In genomic region chr14:74213907-74214803, GRCh38 we compare ENCODE assay signal across 27 cellular contexts. TPM values are rescaled to one million over a fixed set of nuclear protein-coding genes. Genes with fewer than 3 reads are reported as not detected.
A peak's percentile ranks its signal among the peaks of the same experiment; 100 is the strongest.
DNase-seq lines count a peak whose midpoint lies in the region; ATAC-seq and TF ChIP-seq lines count a peak whose summit lies in the region.
"Had no signal": no experiment of that assay in that cellular context is flagged by ENCODE, and none has a peak within 500 bp of the region (broad histone marks: within the 10 kb centered on the region; RNA-seq: fewer than 3 reads in every experiment).

No MANE protein-coding gene starts in this region.

- H3K4me3 Mint-ChIP-seq in neural progenitor cell: no peak overlapping the region
- H3K4me3 Mint-ChIP-seq: CD4-positive, alpha-beta T cell; H9; HFFc6; IgD-negative memory B cell had no signal

- no peak overlapping the region for H2AFZ ChIP-seq in neural progenitor cell (replicated peaks)

- DNase-seq in NCI-H1417 (lab: John Stamatoyannopoulos, UW) (peak in 2 of 3 experiments; percentile 46 to 75), NCI-H1417 treated with DMSO at 0.1 percent for 48 hours (lab: John Stamatoyannopoulos, UW) (no peak), NCI-H1105 (lab: John Stamatoyannopoulos, UW) (peak; percentile 8), ecto neural progenitor cell (ENCODE audit: low spot score) (peak; percentile 39), neural progenitor cell (ENCODE audit: low spot score) (peak; percentile 56), left cardiac atrium (no peak), left ventricle myocardium superior (no peak), ureter (ENCODE audit: low spot score) (no peak)
- DNase-seq: ACHN; CD4-positive, alpha-beta T cell; DMS153; H9; HFFc6; Karpas-422; MV-4-11; NCI-H1436; NCI-H2029; NCI-H345; NCI-H524; OCI-M1; SJCRH30 had no signal

- H3K27ac Mint-ChIP-seq in neural progenitor cell: peak overlapping the region; percentile 50
- H3K27ac Mint-ChIP-seq: CD4-positive, alpha-beta T cell; HFFc6; IgD-negative memory B cell had no signal

- H3K36me3 ChIP-seq in neural progenitor cell: no peaks in the 10 kb centered on the region
- H3K36me3 ChIP-seq: BLaER1, SJCRH30 had no signal

- intact Hi-C loops in left cardiac atrium (cut with DNase I) (no loop called here), left ventricle myocardium superior (cut with micrococcal nuclease) (no loop called here)

- peak overlapping the region; percentile 3 for H3K4me2 ChIP-seq in neural progenitor cell
- H3K4me2 ChIP-seq: BLaER1 had no signal

- H3K79me2 ChIP-seq in neural progenitor cell (ENCODE audit: low read depth): no peaks in the 10 kb centered on the region

- H3K27me3 ChIP-seq in neural progenitor cell: peaks cover 31% of the 10 kb centered on the region
- H3K27me3 ChIP-seq: BLaER1, SJCRH30 had no signal

- peaks cover 13% of the 10 kb centered on the region for H3K4me1 ChIP-seq in neural progenitor cell
- H3K4me1 ChIP-seq: BLaER1 had no signal

- H3K4me3 ChIP-seq in neural progenitor cell: no peak overlapping the region
- H3K4me3 ChIP-seq: BLaER1, SJCRH30 had no signal

- TF ChIP-seq CTCF in neural progenitor cell (IDR thresholded peaks at IDR 0.05): no peak

- H3K36me3 Mint-ChIP-seq in neural progenitor cell: no peaks in the 10 kb centered on the region
- H3K36me3 Mint-ChIP-seq: IgD-negative memory B cell had no signal

- no peak overlapping the region for H3K27ac ChIP-seq in neural progenitor cell
- H3K27ac ChIP-seq: 22Rv1, BLaER1, SJCRH30 had no signal

- no peaks in the 10 kb centered on the region for H4K20me1 ChIP-seq in neural progenitor cell (ENCODE audit: low read depth)
- H4K20me1 ChIP-seq: BLaER1 had no signal

- H3K27me3 Mint-ChIP-seq in neural progenitor cell (ENCODE audit: insufficient read depth, low read depth): peaks cover 5% of the 10 kb centered on the region

- no peaks in the 10 kb centered on the region for H3K9me3 Mint-ChIP-seq in neural progenitor cell
- H3K9me3 Mint-ChIP-seq: CD4-positive, alpha-beta T cell; H9; HFFc6; IgD-negative memory B cell had no signal

- H3F3A ChIP-seq in neural progenitor cell (ENCODE audit: low read depth): peaks cover 10% of the 10 kb centered on the region

- ATAC-seq in left cardiac atrium (no peak), left ventricle myocardium superior (no peak)

- no peaks in the 10 kb centered on the region for H3K9me3 ChIP-seq in neural progenitor cell (ENCODE audit: low read depth)
- H3K9me3 ChIP-seq: BLaER1, SJCRH30 had no signal

- peaks cover 6% of the 10 kb centered on the region for H3K4me1 Mint-ChIP-seq in neural progenitor cell
- H3K4me1 Mint-ChIP-seq: IgD-negative memory B cell had no signal

- H3K9ac ChIP-seq in neural progenitor cell: no peak overlapping the region
- H3K9ac ChIP-seq: BLaER1 had no signal

RNA-seq across cellular contexts. Expression of gene VSX2, which starts 25.1 kb away (rescaled TPM):
- total RNA-seq in neural progenitor cell (ENCODE audit: low replicate concordance) (0.51 and 1.3 TPM in 2 replicates), left cardiac atrium (not detected), left ventricle myocardium superior (not detected), ureter (not detected)
- total RNA-seq: CD4-positive, alpha-beta T cell; Daoy; H9; HFFc6; HT1080; M059J had no signal

Comparison
In these comparisons a context has a peak if more than half of its experiments do, and no peak if none do; other contexts are left out.
1. DNase-seq: peak in NCI-H1417 (2 of 3), NCI-H1105 (single experiment), ecto neural progenitor cell (single experiment) and neural progenitor cell (single experiment); none in NCI-H1417 treated with DMSO at 0.1 percent for 48 hours (single experiment), left cardiac atrium (single experiment), left ventricle myocardium superior (single experiment) and ureter (single experiment).